Comparison of ENCODE assay signal across 30 cellular contexts in genomic region chr18:55593888-55594287, GRCh38.
"Had no signal": no experiment of that assay in that cellular context is flagged by ENCODE, and none has a peak within 500 bp of the region (broad histone marks: within the 10 kb centered on the region; RNA-seq: fewer than 3 reads in every experiment).

No MANE protein-coding gene starts in this region.

- H3K4me3 Mint-ChIP-seq: activated CD4-positive, alpha-beta T cell treated with anti-CD3 and anti-CD28 coated beads, Interleukin-2, amount 10 ng/mL, durations not matched to agents 7 days and 5 days; activated CD8-positive, alpha-beta memory T cell treated with anti-CD3 and anti-CD28 coated beads, Interleukin-2, amount 10 ng/mL, durations not matched to agents 7 days and 5 days; activated CD8-positive, alpha-beta T cell treated with anti-CD3 and anti-CD28 coated beads, Interleukin-2, amount 10 ng/mL, durations not matched to agents 7 days and 5 days; immature natural killer cell; memory B cell; naive thymus-derived CD4-positive, alpha-beta T cell; stimulated activated effector memory CD8-positive, alpha-beta T cell treated with anti-CD3 and anti-CD28 coated beads, Interleukin-12 subunit alpha, Interleukin-12 subunit beta, amount 100 ng/mL, for 72 hours; stimulated activated naive CD8-positive, alpha-beta T cell treated with anti-CD3 and anti-CD28 coated beads, Interleukin-15, Interleukin-2, amounts not matched to agents 100 ng/mL and 50 ng/mL, for 24 hours; WTC11 had no signal

- H3K36me3 Mint-ChIP-seq: activated CD8-positive, alpha-beta memory T cell treated with anti-CD3 and anti-CD28 coated beads, Interleukin-2, amount 10 ng/mL, durations not matched to agents 7 days and 5 days; immature natural killer cell; memory B cell; stimulated activated effector memory CD8-positive, alpha-beta T cell treated with anti-CD3 and anti-CD28 coated beads, Interleukin-12 subunit alpha, Interleukin-12 subunit beta, amount 100 ng/mL, for 72 hours; WTC11 had no signal

- H3K27ac ChIP-seq: colonic mucosa, epithelial cell of prostate, esophagus squamous epithelium, gastroesophageal sphincter, heart left ventricle, ovary, right lobe of liver, skin epidermis, thoracic aorta, vagina had no signal

- H3K4me3 ChIP-seq: colonic mucosa, esophagus squamous epithelium, gastroesophageal sphincter, heart left ventricle, ovary, right lobe of liver, skin epidermis, thoracic aorta, vagina had no signal

- DNase-seq: activated CD4-positive, alpha-beta T cell treated with anti-CD3 and anti-CD28 coated beads for 1 hour; activated CD4-positive, alpha-beta T cell treated with anti-CD3 and anti-CD28 coated beads, Interleukin-2, amount 10 ng/mL, durations not matched to agents 7 days and 5 days; activated CD8-positive, alpha-beta memory T cell treated with anti-CD3 and anti-CD28 coated beads, Interleukin-2, amount 10 ng/mL, durations not matched to agents 7 days and 5 days; activated CD8-positive, alpha-beta T cell treated with anti-CD3 and anti-CD28 coated beads, Interleukin-2, amount 10 ng/mL, durations not matched to agents 7 days and 5 days; activated naive CD4-positive, alpha-beta T cell; activated T-cell treated with anti-CD3 and anti-CD28 coated beads, Interleukin-2, amount 50 U/mL, for 48 hours; cerebellar nuclear complex; colonic mucosa; effector CD8-positive, alpha-beta T cell; esophagus squamous epithelium; heart left ventricle; hypothalamus; immature natural killer cell; midbrain; naive thymus-derived CD4-positive, alpha-beta T cell; ovary; right lobe of liver; stimulated activated CD4-positive, alpha-beta T cell treated with anti-CD3 and anti-CD28 coated beads, Interleukin-4, amount 100 ng/mL, for 24 hours; T-helper 2 cell had no signal

- H3K9me3 Mint-ChIP-seq: activated naive CD4-positive, alpha-beta T cell treated with anti-CD3 and anti-CD28 coated beads, Interleukin-2, amount 50 U/mL, for 72 hours; immature natural killer cell; memory B cell; stimulated activated effector memory CD8-positive, alpha-beta T cell treated with anti-CD3 and anti-CD28 coated beads, Interleukin-12 subunit alpha, Interleukin-12 subunit beta, amount 100 ng/mL, for 72 hours had no signal

- H3K27me3 ChIP-seq: colonic mucosa, esophagus squamous epithelium, gastroesophageal sphincter, heart left ventricle, ovary, right lobe of liver, vagina had no signal

- H3K4me1 ChIP-seq: colonic mucosa, right lobe of liver had no signal

- H3K36me3 ChIP-seq: colonic mucosa, esophagus squamous epithelium, gastroesophageal sphincter, heart left ventricle, ovary, right lobe of liver, thoracic aorta, vagina had no signal

- H3K9me3 ChIP-seq: colonic mucosa, esophagus squamous epithelium, gastroesophageal sphincter, heart left ventricle, ovary, right lobe of liver, thoracic aorta, vagina had no signal

- H3K4me1 Mint-ChIP-seq: stimulated activated effector memory CD8-positive, alpha-beta T cell treated with anti-CD3 and anti-CD28 coated beads, Interleukin-12 subunit alpha, Interleukin-12 subunit beta, amount 100 ng/mL, for 72 hours had no signal

- H3K27ac Mint-ChIP-seq: activated CD4-positive, alpha-beta T cell treated with anti-CD3 and anti-CD28 coated beads, Interleukin-2, amount 10 ng/mL, durations not matched to agents 7 days and 5 days; activated CD8-positive, alpha-beta memory T cell treated with anti-CD3 and anti-CD28 coated beads, Interleukin-2, amount 10 ng/mL, durations not matched to agents 7 days and 5 days; activated CD8-positive, alpha-beta T cell treated with anti-CD3 and anti-CD28 coated beads, Interleukin-2, amount 10 ng/mL, durations not matched to agents 7 days and 5 days; activated naive CD4-positive, alpha-beta T cell treated with anti-CD3 and anti-CD28 coated beads, Interleukin-2, amount 50 U/mL, for 72 hours; immature natural killer cell; memory B cell; naive thymus-derived CD4-positive, alpha-beta T cell; progenitor cell of endocrine pancreas; stimulated activated effector memory CD8-positive, alpha-beta T cell treated with anti-CD3 and anti-CD28 coated beads, Interleukin-12 subunit alpha, Interleukin-12 subunit beta, amount 100 ng/mL, for 72 hours; stimulated activated naive CD8-positive, alpha-beta T cell treated with anti-CD3 and anti-CD28 coated beads, Interleukin-15, Interleukin-2, amounts not matched to agents 100 ng/mL and 50 ng/mL, for 24 hours; WTC11 had no signal
